In genomic region chr13:114143806-114144605, GRCh38 we compare ENCODE assay signal across 11 cellular contexts. TPM values are rescaled to one million over a fixed set of nuclear protein-coding genes. Genes with fewer than 3 reads are reported as not detected.
DNase-seq lines count a peak whose midpoint lies in the region; ATAC-seq, FAIRE-seq and TF ChIP-seq lines count a peak whose summit lies in the region.
"Had no signal": no experiment of that assay in that cellular context is flagged by ENCODE, and none has a peak within 500 bp of the region (broad histone marks: within the 10 kb centered on the region; RNA-seq: fewer than 3 reads in every experiment).

No MANE protein-coding gene starts in this region.

- intact Hi-C loops in Right ventricle myocardium inferior (cut with DNase I) (no loop called here), heart right ventricle (cut with DNase I) (no loop called here), K562 (cut with micrococcal nuclease) (no loop called here), gastrocnemius medialis (cut with DNase I; ENCODE audit: low total_unique reads) (no loop called here)

- H3K9ac ChIP-seq in OCI-LY3 (ENCODE audit: low read length) (no peak overlapping the region), K562 (ENCODE audit: insufficient read depth in 1 of 2, low read depth in 2 of 2, low read length in 2 of 2) (peak overlapping the region in 1 of 2 experiments; percentile 65; a peak in 2 of 4 replicates)

- H2AFZ ChIP-seq in OCI-LY3 (ENCODE audit: low read depth, low read length): no peak overlapping the region
- peak overlapping the region; percentile 12; the same call in 1 of the 2 replicates for H2AFZ ChIP-seq in K562 (ENCODE audit: low read depth, low read length)

- POLR2A ChIA-PET in K562 (lab: Yijun Ruan, JAX): interaction anchor here (0.6 to 0.9 kb wide), 2 partner anchors 70 to 185 kb away, joined by 3 read pairs; no protein-coding TSS in a partner anchor

- peak overlapping the region in 1 of 10 donors; percentile 61 for H3K27ac ChIP-seq in heart right ventricle
- no peak overlapping the region for H3K27ac ChIP-seq in OCI-LY3 (ENCODE audit: low read length)
- no peak overlapping the region for H3K27ac ChIP-seq in K562 (ENCODE audit: extremely low read depth, low read depth, low read length)
- H3K27ac ChIP-seq in gastrocnemius medialis: peak overlapping the region in 3 of 4 donors; percentile 52 to 73 (median 55)
- H3K27ac ChIP-seq: tibial artery had no signal

- H3K27me3 ChIP-seq in heart right ventricle (peaks cover 0 to 14% (median 0%) of the 10 kb centered on the region in 7 donors), OCI-LY3 (ENCODE audit: low read depth, low read length) (peaks cover 45% of the 10 kb centered on the region), K562 (ENCODE audit: control insufficient read depth in 2 of 2, insufficient read depth in 2 of 2, low read length in 2 of 2) (no peaks in the 10 kb centered on the region), gastrocnemius medialis (no peaks in the 10 kb centered on the region)
- H3K27me3 ChIP-seq: tibial artery had no signal

- 85% methylated on average over 23 to 24 of the region's 24 CpGs for WGBS in heart right ventricle, 2 donors
- 51% methylated on average over 20 of the region's 24 CpGs for WGBS in K562 (ENCODE audit: insufficient coverage, low coverage, missing lambda C conversion rate)

- no TSS peak for BruUV-seq in K562 (replicated peaks; lab: Mats Ljungman, UMichigan)

- H3K4me2 ChIP-seq in OCI-LY3 (ENCODE audit: low read length): no peak overlapping the region
- H3K4me2 ChIP-seq in K562 (ENCODE audit: insufficient read depth, low read length): no peak overlapping the region

- H3K9me1 ChIP-seq in K562 (ENCODE audit: control insufficient read depth, insufficient read depth, low read length): no peaks in the 10 kb centered on the region

- H3K36me3 ChIP-seq in heart right ventricle (no peaks in the 10 kb centered on the region), OCI-LY3 (replicated peaks; ENCODE audit: low read depth, low read length) (no peaks in the 10 kb centered on the region), K562 (ENCODE audit: control insufficient read depth, insufficient read depth, low read length) (no peaks in the 10 kb centered on the region), gastrocnemius medialis (no peaks in the 10 kb centered on the region)
- H3K36me3 ChIP-seq: tibial artery had no signal

- ATAC-seq in Right ventricle myocardium inferior: peak; percentile 49
- ATAC-seq in heart right ventricle: no peak
- ATAC-seq in K562: peak; percentile 93
- no peak for ATAC-seq in gastrocnemius medialis

- H4K20me1 ChIP-seq in OCI-LY3 (ENCODE audit: insufficient read depth, low read length): peaks cover 6% of the 10 kb centered on the region; the same call in 1 of the 2 replicates
- H4K20me1 ChIP-seq in K562 (replicated peaks; ENCODE audit: control insufficient read depth, insufficient read depth, low read length): no peaks in the 10 kb centered on the region

- DNase-seq in Right ventricle myocardium inferior (ENCODE audit: missing footprints): peak; percentile 60
- no peak for DNase-seq in heart right ventricle
- DNase-seq in K562 (ENCODE audit: extremely low read depth in 1 of 4, low spot score in 3 of 4): peak; percentile 47 to 58 (median 53)
- no peak for DNase-seq in gastrocnemius medialis
- DNase-seq in ureter (ENCODE audit: low spot score): no peak
- no peak for DNase-seq in NCI-H226
- no peak for DNase-seq in CD1c-positive myeloid dendritic cell (ENCODE audit: extremely low spot score)

- H3K4me1 ChIP-seq in heart right ventricle: peaks cover 0 to 54% (median 0%) of the 10 kb centered on the region in 9 donors
- peaks cover 10% of the 10 kb centered on the region for H3K4me1 ChIP-seq in OCI-LY3 (ENCODE audit: low read length)
- H3K4me1 ChIP-seq in K562 (replicated peaks in 1 of 2; ENCODE audit: control insufficient read depth in 2 of 2, insufficient read depth in 2 of 2, low read length in 2 of 2): peaks cover 15 to 44% of the 10 kb centered on the region in 2 experiments; a peak in 3 of 5 replicates
- H3K4me1 ChIP-seq in gastrocnemius medialis: peaks cover 0 to 13% of the 10 kb centered on the region in 2 donors

- CTCF ChIA-PET in K562 (lab: Yijun Ruan, JAX; ENCODE audit: low intra/inter-chr PET ratio): interaction anchor here (0.6 kb wide), 1 partner anchor 180 kb away, joined by 3 read pairs; no protein-coding TSS in a partner anchor

- TF ChIP-seq POLR2A in K562 (conservative IDR thresholded peaks at IDR 0.05) (no peak), gastrocnemius medialis (IDR thresholded peaks at IDR 0.05) (no peak)

- FAIRE-seq in K562 (lab: Jason Lieb, UNC): no peak
- FAIRE-seq: G401.6 had no signal

- TF ChIP-seq CTCF in heart right ventricle (IDR thresholded peaks at IDR 0.05) (no peak), OCI-LY3 (IDR thresholded peaks at IDR 0.05; ENCODE audit: low read depth, low read length) (peak; percentile 39), K562 (IDR thresholded peaks at IDR 0.05 in 2 of 3, conservative IDR thresholded peaks at IDR 0.05 in 1 of 3; ENCODE audit: insufficient read depth in 2 of 3, low read depth in 1 of 3, low read length in 3 of 3) (peak; percentile 46 to 80 (median 51)), gastrocnemius medialis (IDR thresholded peaks at IDR 0.05 in 4 of 5, conservative IDR thresholded peaks at IDR 0.05 in 1 of 5) (no peak)

- no peak overlapping the region for H3K4me3 ChIP-seq in heart right ventricle
- H3K4me3 ChIP-seq in OCI-LY3 (ENCODE audit: low read length): no peak overlapping the region
- H3K4me3 ChIP-seq in K562: no peak overlapping the region
- no peak overlapping the region for H3K4me3 ChIP-seq in gastrocnemius medialis
- H3K4me3 ChIP-seq: tibial artery had no signal

- no peaks in the 10 kb centered on the region for H3K79me2 ChIP-seq in OCI-LY3 (ENCODE audit: low read length)
- H3K79me2 ChIP-seq in K562 (ENCODE audit: control insufficient read depth, insufficient read depth, low read length): no peaks in the 10 kb centered on the region

- no peak for TF ChIP-seq EP300 in K562 (IDR thresholded peaks at IDR 0.05; ENCODE audit: low read length)

- no peaks in the 10 kb centered on the region for H3K9me3 ChIP-seq in heart right ventricle
- no peaks in the 10 kb centered on the region for H3K9me3 ChIP-seq in OCI-LY3 (ENCODE audit: insufficient read depth, low read length)
- H3K9me3 ChIP-seq in K562 (replicated peaks; ENCODE audit: control insufficient read depth, insufficient read depth, low read depth, low read length): no peaks in the 10 kb centered on the region
- no peaks in the 10 kb centered on the region for H3K9me3 ChIP-seq in gastrocnemius medialis
- H3K9me3 ChIP-seq: tibial artery had no signal

- TF ChIP-seq RAD21 in K562 (CRISPR knock-in tag; conservative IDR thresholded peaks at IDR 0.05 in 1 of 2, IDR thresholded peaks at IDR 0.05 in 1 of 2): peak in 1 of 2 experiments; percentile 12; a peak in 1 of 4 replicates

- in situ Hi-C loops in K562 (cut with MboI): no loop called here
- in situ Hi-C loops in gastrocnemius medialis (cut with MboI; ENCODE audit: low sequenced_read_pairs in 4 of 4): no loop called here

TF ChIP-seq in K562, 482 proteins besides CTCF, POLR2A, EP300 and RAD21 (continues in another document):
- no peak for TF ChIP-seq KLF16 (IDR thresholded peaks at IDR 0.05)

RNA-seq across cellular contexts. Expression of gene RASA3, which starts 11.6 kb away (rescaled TPM):
- total RNA-seq in Right ventricle myocardium inferior: 12.7 TPM
- 10 to 100 TPM in 7 of 10 donors, 1 to 10 TPM in 3; 7.3 to 16.9 (median 10.6) TPM for total RNA-seq in heart right ventricle
- 1 to 10 TPM; 6.8 to 7.3 TPM for polyA plus RNA-seq in heart right ventricle
- total RNA-seq in K562 (2011; cell fraction: chromatin; rRNA removed; ENCODE audit: low replicate concordance): 25.3 and 38.4 TPM in 2 replicates
- total RNA-seq in K562 (2011; cell fraction: nucleolus; rRNA removed): 14.7 and 16.1 TPM in 2 replicates
- total RNA-seq in K562 (2011; cell fraction: nucleoplasm; rRNA removed): 13.4 and 15.3 TPM in 2 replicates
- total RNA-seq in K562 (2014; rRNA removed): 15.3 and 17.8 TPM in 2 replicates
- total RNA-seq in K562 (2014; rRNA removed; fragmentation: Illumina TruSeq; extraction: Trizol): 9.6 and 10.7 TPM in 2 replicates
- 12.9 and 13.7 TPM in 2 replicates for total RNA-seq in K562 (2015; rRNA removed; fragmentation: Illumina TruSeq; extraction: Trizol)
- 21.4 and 25.3 TPM in 2 replicates for total RNA-seq in K562 (2021)
- polyA plus RNA-seq in K562 (2011; rRNA removed): 14.1 and 14.4 TPM in 2 replicates
- 14.1 and 18.5 TPM in 2 replicates for polyA plus RNA-seq in K562 (2011; cell fraction: cytosol; rRNA removed)
- polyA plus RNA-seq in K562 (2011; cell fraction: nucleus; rRNA removed): 16.6 and 21.7 TPM in 2 replicates
- 17.5 and 23.4 TPM in 2 replicates for polyA plus RNA-seq in K562 (2012)
- 17.3 and 19.7 TPM in 2 replicates for polyA plus RNA-seq in K562 (2014; fragmentation: Illumina TruSeq; extraction: Trizol)
- polyA plus RNA-seq in K562 (2014; fragmentation: Nextera tagmentation; extraction: Ambion mirVana): 1 to 10 TPM in 1 of 2 experiments, under 1 TPM in 1; 0.72 to 1.2 TPM
- polyA plus RNA-seq in K562 (2014; rRNA removed): 19.1 and 21.9 TPM in 2 replicates
- 10.5 and 13.0 TPM in 2 replicates for polyA minus RNA-seq in K562 (2011; rRNA and poly(A)+ RNA removed)
- 10.9 and 12.9 TPM in 2 replicates for polyA minus RNA-seq in K562 (2011; cell fraction: cytosol; rRNA and poly(A)+ RNA removed)
- 6.3 and 8.4 TPM in 2 replicates for polyA minus RNA-seq in K562 (2011; cell fraction: nucleus; rRNA and poly(A)+ RNA removed)
- total RNA-seq in gastrocnemius medialis: 10 to 100 TPM in 2 of 4 donors, 1 to 10 TPM in 2; 3.4 to 22.2 (median 10.8) TPM
- 22.4 TPM for total RNA-seq in ureter

RNA-seq across cellular contexts. Expression of gene CFAP97D2, which starts 35.1 kb away (rescaled TPM):
- total RNA-seq in Right ventricle myocardium inferior: not detected
- not detected for total RNA-seq in heart right ventricle
- polyA plus RNA-seq in heart right ventricle: not detected
- total RNA-seq in K562 (2011; cell fraction: chromatin; rRNA removed; ENCODE audit: low replicate concordance): not detected in 2 replicates
- not detected in 2 replicates for total RNA-seq in K562 (2011; cell fraction: nucleolus; rRNA removed)
- total RNA-seq in K562 (2011; cell fraction: nucleoplasm; rRNA removed): not detected in 2 replicates
- not detected in 2 replicates for total RNA-seq in K562 (2014; rRNA removed)
- not detected in 2 replicates for total RNA-seq in K562 (2014; rRNA removed; fragmentation: Illumina TruSeq; extraction: Trizol)
- not detected in 2 replicates for total RNA-seq in K562 (2015; rRNA removed; fragmentation: Illumina TruSeq; extraction: Trizol)
- total RNA-seq in K562 (2021): not detected in 2 replicates
- polyA plus RNA-seq in K562 (2011; rRNA removed): not detected in 2 replicates
- not detected in 2 replicates for polyA plus RNA-seq in K562 (2011; cell fraction: cytosol; rRNA removed)
- not detected in 2 replicates for polyA plus RNA-seq in K562 (2011; cell fraction: nucleus; rRNA removed)
- polyA plus RNA-seq in K562 (2012): 0.07 and 0.40 TPM in 2 replicates
- polyA plus RNA-seq in K562 (2014; fragmentation: Illumina TruSeq; extraction: Trizol): not detected in 2 replicates
- not detected for polyA plus RNA-seq in K562 (2014; fragmentation: Nextera tagmentation; extraction: Ambion mirVana)
- not detected in 2 replicates for polyA plus RNA-seq in K562 (2014; rRNA removed)
- polyA minus RNA-seq in K562 (2011; rRNA and poly(A)+ RNA removed): not detected in 2 replicates
- not detected in 2 replicates for polyA minus RNA-seq in K562 (2011; cell fraction: cytosol; rRNA and poly(A)+ RNA removed)
- polyA minus RNA-seq in K562 (2011; cell fraction: nucleus; rRNA and poly(A)+ RNA removed): not detected in 2 replicates
- not detected for total RNA-seq in gastrocnemius medialis
- not detected for total RNA-seq in ureter
- total RNA-seq: liver had no signal
- polyA plus RNA-seq: liver had no signal

Comparison
In these comparisons a context has a peak if more than half of its experiments do, and no peak if none do; other contexts are left out.
1. ATAC-seq: peak in Right ventricle myocardium inferior (single experiment) and K562 (single experiment); none in heart right ventricle (0 of 8) and gastrocnemius medialis (0 of 2).
2. DNase-seq: peak in Right ventricle myocardium inferior (single experiment) and K562 (4 of 4); none in heart right ventricle (0 of 2), gastrocnemius medialis (0 of 2), ureter (single experiment), NCI-H226 (single experiment) and CD1c-positive myeloid dendritic cell (single experiment).
3. H3K27ac ChIP-seq: peak in gastrocnemius medialis (3 of 4); none in OCI-LY3 (single experiment) and K562 (single experiment).
4. CTCF ChIP-seq: peak in OCI-LY3 (single experiment) and K562 (3 of 3); none in heart right ventricle (0 of 9) and gastrocnemius medialis (0 of 5).